In the genomic region with DNA sequence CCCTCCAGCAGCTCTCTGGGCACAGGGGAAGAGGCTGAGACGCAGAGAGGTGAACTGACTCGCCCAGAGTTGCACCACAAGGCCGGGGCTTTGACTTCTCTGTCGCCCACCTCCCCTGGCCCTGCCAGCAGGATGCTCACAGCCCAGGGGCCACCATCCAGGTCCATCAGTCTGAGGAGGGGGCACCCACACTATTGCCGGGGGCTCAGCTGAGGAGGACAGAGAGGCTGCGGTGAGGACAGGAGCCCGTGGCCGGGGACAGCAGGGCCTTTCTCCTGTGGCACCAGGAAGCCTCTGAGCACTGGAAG, we compare ENCODE assay signal across 8 cellular contexts. TPM values are rescaled to one million over a fixed set of nuclear protein-coding genes. Genes with fewer than 3 reads are reported as not detected.
DNase-seq lines count a peak whose midpoint lies in the region; ATAC-seq and TF ChIP-seq lines count a peak whose summit lies in the region.
"Had no signal": no experiment of that assay in that cellular context is flagged by ENCODE, and none has a peak within 500 bp of the region (broad histone marks: within the 10 kb centered on the region; RNA-seq: fewer than 3 reads in every experiment).

No MANE protein-coding gene starts in this region.

- TF ChIP-seq CTCF in activated B cell treated with CpG ODN at 0.5 μM for 24 hours (IDR thresholded peaks at IDR 0.05) (no peak), fibroblast of lung (conservative IDR thresholded peaks at IDR 0.05 in 1 of 2, IDR thresholded peaks at IDR 0.05 in 1 of 2; ENCODE audit: low read depth in 1 of 2, low read length in 2 of 2) (no peak), spleen (IDR thresholded peaks at IDR 0.05 in 8 of 11, conservative IDR thresholded peaks at IDR 0.05 in 3 of 11) (no peak), GM13976 (IDR thresholded peaks at IDR 0.05; ENCODE audit: borderline replicate concordance, control extremely low read depth, extremely low read depth, insufficient read depth, missing control alignments) (no peak)

- H3K36me3 ChIP-seq in H7 (replicated peaks; ENCODE audit: control insufficient read depth, insufficient read depth, low read length) = no peaks in the 10 kb centered on the region
- H3K36me3 ChIP-seq in fibroblast of lung (ENCODE audit: control insufficient read depth, insufficient read depth, low read length) = peaks cover 7% of the 10 kb centered on the region
- H3K36me3 ChIP-seq in spleen = peaks cover 0 to 30% (median 6%) of the 10 kb centered on the region in 6 donors

- TF ChIP-seq POLR2A in spleen (IDR thresholded peaks at IDR 0.05) = no peak

- H3K27me3 Mint-ChIP-seq in activated B cell treated with CpG ODN at 0.5 μM for 24 hours = no peaks in the 10 kb centered on the region

- POLR2A ChIA-PET in activated B cell treated with CpG ODN at 0.5 μM for 24 hours (lab: Charles Lee) = interaction anchor here (1.1 to 11.1 kb wide), 13 partner anchors 17 to 216 kb away, joined by 3 to 96 read pairs (median 13); partner anchors contain the start of genes IL21R, KDM8 and NSMCE1

- CTCF ChIA-PET in activated B cell treated with CpG ODN at 0.5 μM for 24 hours (lab: Charles Lee) = interaction anchor here (0.6 to 5.7 kb wide), 15 partner anchors 10 to 168 kb away, joined by 3 to 98 read pairs (median 8); no protein-coding TSS in a partner anchor

- no peak overlapping the region for H3K4me3 ChIP-seq in H7 (ENCODE audit: insufficient read depth, low read depth, low read length)
- H3K4me3 ChIP-seq in fibroblast of lung (replicated peaks in 1 of 4; ENCODE audit: control extremely low read depth in 1 of 4, insufficient read depth in 1 of 4, low read depth in 3 of 4, low read length in 4 of 4) = no peak overlapping the region
- peak overlapping the region in 1 of 8 donors; percentile 53 for H3K4me3 ChIP-seq in spleen

- DNase-seq in H7 (peak; percentile 16), activated B cell treated with CpG ODN at 0.5 μM for 24 hours (no peak), fibroblast of lung (ENCODE audit: low read depth in 2 of 2) (no peak), spleen (peak; percentile 82), DMS79 treated with DMSO at 0.1 percent for 48 hours (lab: John Stamatoyannopoulos, UW) (no peak), NOMO-1 treated with DMSO at 0.1 percent for 48 hours (lab: John Stamatoyannopoulos, UW; ENCODE audit: unreplicated experiment) (no peak), GM13976 (ENCODE audit: low spot score) (no peak)
- DNase-seq: NCI-H526 treated with DMSO at 0.1 percent for 48 hours had no signal

- no peak overlapping the region for H3K4me2 ChIP-seq in fibroblast of lung (ENCODE audit: extremely low read depth, insufficient read depth, low read length)

- H3K9me3 ChIP-seq in fibroblast of lung (ENCODE audit: control insufficient read depth, insufficient read depth, low read depth, low read length) = no peaks in the 10 kb centered on the region
- H3K9me3 ChIP-seq in spleen = no peaks in the 10 kb centered on the region

- H3K4me1 ChIP-seq in fibroblast of lung (ENCODE audit: control insufficient read depth, extremely low read depth, insufficient read depth, low read length) = peaks cover 21% of the 10 kb centered on the region
- peaks cover 62 to 100% (median 90%) of the 10 kb centered on the region in 6 donors for H3K4me1 ChIP-seq in spleen

- no peaks in the 10 kb centered on the region for H4K20me1 ChIP-seq in fibroblast of lung (ENCODE audit: control insufficient read depth, extremely low read depth, insufficient read depth, low read length)

- no peaks in the 10 kb centered on the region for H3K27me3 ChIP-seq in H7 (ENCODE audit: control insufficient read depth, insufficient read depth, low read length)
- no peaks in the 10 kb centered on the region for H3K27me3 ChIP-seq in fibroblast of lung (ENCODE audit: control insufficient read depth, insufficient read depth, low read length)
- no peaks in the 10 kb centered on the region for H3K27me3 ChIP-seq in spleen (replicated peaks in 1 of 7)

- H3K9me3 Mint-ChIP-seq in activated B cell treated with CpG ODN at 0.5 μM for 24 hours = no peaks in the 10 kb centered on the region

- WGBS in spleen, 5 donors = 75 to 88% (median 78%) methylated on average over 7 to 8 of the region's 8 CpGs

- H3K4me1 Mint-ChIP-seq in activated B cell treated with CpG ODN at 0.5 μM for 24 hours = peaks cover 86% of the 10 kb centered on the region

- H3K79me2 ChIP-seq in fibroblast of lung (ENCODE audit: control insufficient read depth, insufficient read depth, low read length) = no peaks in the 10 kb centered on the region

- in situ Hi-C loops in GM13976 (cut with MboI; ENCODE audit: low sequenced_read_pairs, unreplicated experiment) = loop anchor here (10.0 kb wide), 2 partner anchors 129 to 219 kb away; no protein-coding TSS in a partner anchor

- peak overlapping the region; percentile 88 for H3K27ac Mint-ChIP-seq in activated B cell treated with CpG ODN at 0.5 μM for 24 hours

- no peak overlapping the region for H3K4me3 Mint-ChIP-seq in activated B cell treated with CpG ODN at 0.5 μM for 24 hours

- peak overlapping the region; percentile 33 for H3K9ac ChIP-seq in fibroblast of lung (ENCODE audit: insufficient read depth, low read length)

- intact Hi-C loops in activated B cell treated with CpG ODN at 0.5 μM for 24 hours (cut with micrococcal nuclease) (loop anchor here (1.0 kb wide), 4 partner anchors 57 to 221 kb away; no protein-coding TSS in a partner anchor), spleen (cut with DNase I; ENCODE audit: low total_unique reads) (loop anchor here (2.0 to 10.0 kb wide), 3 partner anchors 61 to 219 kb away; no protein-coding TSS in a partner anchor)

- peak overlapping the region; percentile 86 for H3K27ac ChIP-seq in fibroblast of lung (ENCODE audit: insufficient read depth, low read length)
- H3K27ac ChIP-seq in spleen = peak overlapping the region; percentile 79 to 94 (median 89)

- no peak for ATAC-seq in activated B cell treated with CpG ODN at 0.5 μM for 24 hours (ENCODE audit: low read depth)

- H3K36me3 Mint-ChIP-seq in activated B cell treated with CpG ODN at 0.5 μM for 24 hours (ENCODE audit: low read depth) = peaks cover 28% of the 10 kb centered on the region

- H2AFZ ChIP-seq in fibroblast of lung (ENCODE audit: low read length) = no peak overlapping the region

RNA-seq across cellular contexts. Expression of gene KDM8, which starts 32.6 kb away (rescaled TPM):
- total RNA-seq in H7 (2014; rRNA removed; shearing (Covaris generic)) = 7.6 and 12.2 TPM in 2 replicates
- total RNA-seq in activated B cell treated with CpG ODN at 0.5 μM for 24 hours (13.4 and 17.9 TPM in 2 replicates), fibroblast of lung (1.8 and 3.6 TPM in 2 replicates), spleen (10 to 100 TPM in 3 of 7 donors, 1 to 10 TPM in 4; 8.3 to 14.7 (median 9.8) TPM)
- polyA plus RNA-seq in fibroblast of lung (2.0 and 2.9 TPM in 2 replicates), spleen (10 to 100 TPM in 1 of 3 donors, 1 to 10 TPM in 2; 5.2 to 10.6 (median 7.4) TPM)
- 2.9 and 3.8 TPM in 2 replicates for polyA plus RNA-seq in fibroblast of lung (2012)
- polyA minus RNA-seq in fibroblast of lung (ENCODE audit: low replicate concordance) = 7.1 and 8.2 TPM in 2 replicates

RNA-seq across cellular contexts. Expression of gene NSMCE1, which starts 32.7 kb away (rescaled TPM):
- 22.8 and 24.7 TPM in 2 replicates for total RNA-seq in H7 (2014; rRNA removed; shearing (Covaris generic))
- total RNA-seq in activated B cell treated with CpG ODN at 0.5 μM for 24 hours (61.0 and 68.3 TPM in 2 replicates), fibroblast of lung (124 and 142 TPM in 2 replicates), spleen (10 to 100 TPM; 18.4 to 41.4 (median 31.7) TPM)
- polyA plus RNA-seq in fibroblast of lung (48.8 and 62.3 TPM in 2 replicates), spleen (10 to 100 TPM; 37.9 to 79.0 (median 41.4) TPM)
- polyA plus RNA-seq in fibroblast of lung (2012) = 99.0 and 130 TPM in 2 replicates
- polyA minus RNA-seq in fibroblast of lung (ENCODE audit: low replicate concordance) = 141 and 163 TPM in 2 replicates

Comparison
In these comparisons a context has a peak if more than half of its experiments do, and no peak if none do; other contexts are left out.
1. DNase-seq: peak in H7 (single experiment) and spleen (single experiment); none in activated B cell treated with CpG ODN at 0.5 μM for 24 hours (single experiment), fibroblast of lung (0 of 2), DMS79 treated with DMSO at 0.1 percent for 48 hours (single experiment), NOMO-1 treated with DMSO at 0.1 percent for 48 hours (single experiment) and GM13976 (single experiment).